Comparison of ENCODE assay signal across 1 cellular context in genomic region chr1:5444365-5444890, GRCh38.
TF ChIP-seq lines count a peak whose summit lies in the region.

No MANE protein-coding gene starts in this region.

TF ChIP-seq in HepG2, 621 proteins besides CTCF, POLR2A, EP300 and RAD21 (continued from another document):
- no peak for TF ChIP-seq BCLAF1 (IDR thresholded peaks at IDR 0.05)
